18 cellular contexts compared by ENCODE assay signal in genomic region chr17:32285286-32285685, GRCh38. TPM values are rescaled to one million over a fixed set of nuclear protein-coding genes. Genes with fewer than 3 reads are reported as not detected.
DNase-seq lines count a peak whose midpoint lies in the region; ATAC-seq and TF ChIP-seq lines count a peak whose summit lies in the region.
"Had no signal": no experiment of that assay in that cellular context is flagged by ENCODE, and none has a peak within 500 bp of the region (broad histone marks: within the 10 kb centered on the region; RNA-seq: fewer than 3 reads in every experiment).

No MANE protein-coding gene starts in this region.

- H2AFZ ChIP-seq in osteoblast (ENCODE audit: low read length) = no peak overlapping the region

- no peak overlapping the region for H3K4me3 Mint-ChIP-seq in natural killer cell
- H3K4me3 Mint-ChIP-seq: CD4-positive, alpha-beta T cell had no signal

- no peaks in the 10 kb centered on the region for H3K9me3 Mint-ChIP-seq in natural killer cell
- H3K9me3 Mint-ChIP-seq: CD4-positive, alpha-beta T cell had no signal

- H3K4me3 ChIP-seq in right cardiac atrium (ENCODE audit: low read length) (no peak overlapping the region), osteoblast (ENCODE audit: insufficient read depth, low read length) (no peak overlapping the region)
- H3K4me3 ChIP-seq: GM12878 had no signal

- peak; percentile 54 for DNase-seq in CMK (ENCODE audit: low read depth)
- DNase-seq in UCSD-AML1 (lab: John Stamatoyannopoulos, UW; ENCODE audit: unreplicated experiment) = peak; percentile 29
- no peak for DNase-seq in natural killer cell
- DNase-seq in right cardiac atrium = no peak
- no peak for DNase-seq in osteoblast (ENCODE audit: insufficient read length, low spot score, missing footprints)
- DNase-seq: CD4-positive, alpha-beta T cell; DMS53; KG1; MM.1S; NCI-H2227 treated with DMSO at 0.1 percent for 48 hours; NCI-H526 treated with DMSO at 0.1 percent for 48 hours; SHP77 had no signal

- H3K9me3 ChIP-seq in right cardiac atrium (ENCODE audit: control insufficient read depth, low read length) (no peaks in the 10 kb centered on the region), osteoblast (ENCODE audit: low read depth, low read length) (no peaks in the 10 kb centered on the region)

- H3K4me1 Mint-ChIP-seq in natural killer cell = peaks cover 0 to 6% of the 10 kb centered on the region in 2 donors

- H3K27me3 ChIP-seq in layer of hippocampus (ENCODE audit: control insufficient read depth, insufficient read depth, low read length) = no peaks in the 10 kb centered on the region
- H3K27me3 ChIP-seq in right cardiac atrium (ENCODE audit: control insufficient read depth, insufficient read depth) = no peaks in the 10 kb centered on the region
- H3K27me3 ChIP-seq in osteoblast (ENCODE audit: insufficient read depth, low read length) = no peaks in the 10 kb centered on the region

- ATAC-seq in natural killer cell = no peak
- no peak for ATAC-seq in HG03378 (IDR thresholded peaks at IDR 0.05; ENCODE audit: unreplicated experiment)
- no peak for ATAC-seq in right cardiac atrium
- ATAC-seq: GM12878, Panc1 had no signal

- WGBS in right cardiac atrium = 83% methylated on average over 9 of the region's 9 CpGs

- no peaks in the 10 kb centered on the region for H3K36me3 Mint-ChIP-seq in natural killer cell

- H3K4me1 ChIP-seq in right cardiac atrium (ENCODE audit: control insufficient read depth, insufficient read depth, low read length) (no peaks in the 10 kb centered on the region), osteoblast (ENCODE audit: insufficient read depth, low read length) (peaks cover 3% of the 10 kb centered on the region)

- no peaks in the 10 kb centered on the region for H4K20me1 ChIP-seq in osteoblast (ENCODE audit: insufficient read depth, low read length)

- peaks cover 0 to 4% of the 10 kb centered on the region in 2 donors for H3K27me3 Mint-ChIP-seq in natural killer cell (ENCODE audit: low read depth in 2 of 2)

- H3K27ac ChIP-seq in cingulate gyrus (ENCODE audit: low read depth, low read length) (peak overlapping the region; percentile 93), layer of hippocampus (ENCODE audit: low read depth, low read length) (peak overlapping the region; percentile 85), right cardiac atrium (ENCODE audit: low read length) (no peak overlapping the region), osteoblast (ENCODE audit: low read depth, low read length) (no peak overlapping the region)
- H3K27ac ChIP-seq: RWPE1 had no signal

- H3K4me2 ChIP-seq in osteoblast (ENCODE audit: insufficient read depth, low read length) = no peak overlapping the region

- TF ChIP-seq CTCF in natural killer cell (IDR thresholded peaks at IDR 0.05) = no peak
- TF ChIP-seq CTCF in osteoblast (IDR thresholded peaks at IDR 0.05; ENCODE audit: extremely low read depth, low read depth, low read length) = no peak

- no peaks in the 10 kb centered on the region for H3K36me3 ChIP-seq in osteoblast (ENCODE audit: insufficient read depth, low read length)

- no peak overlapping the region for H3K27ac Mint-ChIP-seq in natural killer cell
- H3K27ac Mint-ChIP-seq: CD4-positive, alpha-beta T cell had no signal

- intact Hi-C loops in natural killer cell (cut with micrococcal nuclease) = no loop called here
- intact Hi-C loops in right cardiac atrium (cut with DNase I) = no loop called here

- H3K79me2 ChIP-seq in osteoblast (ENCODE audit: insufficient read depth, low read length) = no peaks in the 10 kb centered on the region

RNA-seq across cellular contexts. Expression of gene RHBDL3, which starts 19.7 kb away (rescaled TPM):
- total RNA-seq in natural killer cell (under 1 TPM in 2 of 3 donors, not detected in 1; 0.14 to 0.21 TPM), right cardiac atrium (10 to 100 TPM; 19.6 to 51.1 (median 38.3) TPM), osteoblast (under 0.01 TPM in 2 replicates)
- polyA plus RNA-seq in right cardiac atrium = 40.0 TPM

RNA-seq across cellular contexts. Expression of gene C17orf75, which starts 56.7 kb away (rescaled TPM):
- 10 to 100 TPM; 12.7 to 18.8 (median 13.3) TPM for total RNA-seq in natural killer cell
- 10 to 100 TPM; 16.4 to 19.0 (median 16.9) TPM for total RNA-seq in right cardiac atrium
- 18.0 TPM for polyA plus RNA-seq in right cardiac atrium
- total RNA-seq in osteoblast = 12.7 and 15.9 TPM in 2 replicates

Comparison
In these comparisons a context has a peak if more than half of its experiments do, and no peak if none do; other contexts are left out.
1. DNase-seq: peak in CMK (single experiment) and UCSD-AML1 (single experiment); none in natural killer cell (single experiment), right cardiac atrium (0 of 3) and osteoblast (single experiment).
2. H3K27ac ChIP-seq: peak in cingulate gyrus (single experiment) and layer of hippocampus (single experiment); none in right cardiac atrium (single experiment) and osteoblast (single experiment).
3. RNA of gene RHBDL3, which starts 19.7 kb away (total RNA-seq): 19.6 to 51.1 TPM in right cardiac atrium; 0.14 to 0.21 TPM in natural killer cell and under 0.01 TPM in osteoblast; every median in the first group is over 10 times any median in the second.